Comparison of ENCODE assay signal across 8 cellular contexts in the genomic region with DNA sequence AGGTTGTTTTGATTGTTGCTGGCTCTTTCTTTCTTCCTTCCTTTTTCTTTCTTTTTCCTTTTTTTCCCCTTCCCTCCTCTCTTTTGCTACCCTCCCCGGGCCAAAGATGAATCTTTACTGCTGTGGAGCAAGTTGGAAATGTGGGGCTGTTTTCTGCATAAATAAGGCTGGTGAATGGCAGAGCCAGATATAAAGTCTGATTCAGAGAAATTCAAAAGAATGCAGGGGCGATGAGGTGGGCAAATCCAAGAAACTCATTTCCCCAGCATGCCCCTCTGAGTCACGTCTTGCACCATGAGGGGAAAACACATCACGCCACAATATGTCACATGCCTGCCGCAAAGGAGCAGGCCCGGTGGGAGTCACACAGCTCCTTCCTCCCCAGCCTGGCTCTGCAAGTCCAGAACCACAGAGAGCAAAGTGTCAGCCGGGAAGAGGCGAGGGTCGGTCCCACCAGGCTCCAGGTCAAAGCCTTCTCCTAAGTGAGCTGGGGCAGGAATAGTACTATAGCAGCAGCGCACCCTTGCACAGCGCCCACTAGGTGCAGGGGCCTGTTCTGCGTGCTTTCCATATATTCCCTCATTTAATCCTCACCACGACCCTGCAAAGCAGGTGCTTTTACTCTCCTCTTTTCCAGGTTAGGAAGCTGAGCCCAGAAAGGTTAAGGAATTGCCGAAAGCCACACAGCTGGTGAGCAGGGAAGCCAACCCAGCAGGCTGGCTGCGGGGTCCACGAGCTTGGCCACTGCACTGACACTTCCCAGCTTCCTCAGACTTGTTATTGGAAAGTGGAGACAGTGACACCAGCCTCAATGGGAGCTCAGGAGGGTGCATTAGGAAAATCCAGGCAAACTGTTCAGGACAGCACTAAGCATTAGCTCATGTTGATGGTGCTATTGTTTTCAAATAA.
DNase-seq lines count a peak whose midpoint lies in the region; ATAC-seq and TF ChIP-seq lines count a peak whose summit lies in the region.

No MANE protein-coding gene starts in this region.

- no peaks in the 10 kb centered on the region for H3K9me3 Mint-ChIP-seq in activated B cell treated with CpG ODN at 0.5 μM for 24 hours
- no peaks in the 10 kb centered on the region for H3K9me3 Mint-ChIP-seq in central memory CD8-positive, alpha-beta T cell

- CTCF ChIA-PET in A673 (lab: Charles Lee) (no interaction called here), activated B cell treated with CpG ODN at 0.5 μM for 24 hours (lab: Charles Lee) (interaction anchor here (1.1 kb wide), 1 partner anchor 9 kb away, joined by 3 read pairs; no protein-coding TSS in a partner anchor)

- H3K27me3 Mint-ChIP-seq in activated B cell treated with CpG ODN at 0.5 μM for 24 hours, result peaks cover 52% of the 10 kb centered on the region
- H3K27me3 Mint-ChIP-seq in central memory CD8-positive, alpha-beta T cell, result no peaks in the 10 kb centered on the region

- no peaks in the 10 kb centered on the region for H3K27me3 ChIP-seq in A673 (replicated peaks; ENCODE audit: insufficient read depth, low read depth, low read length, poor library complexity)

- TSS peak; percentile 92 for BruUV-seq in A673 (replicated peaks; lab: Mats Ljungman, UMichigan)

- H3K4me3 ChIP-seq in A673 (ENCODE audit: low read depth, low read length, poor library complexity, severe bottlenecking), result peak overlapping the region; percentile 51

- no peaks in the 10 kb centered on the region for H3K9me3 ChIP-seq in A673 (ENCODE audit: low read depth, low read length, poor library complexity, severe bottlenecking)

- peak overlapping the region; percentile 87 for H3K4me3 Mint-ChIP-seq in activated B cell treated with CpG ODN at 0.5 μM for 24 hours
- H3K4me3 Mint-ChIP-seq in central memory CD8-positive, alpha-beta T cell, result peak overlapping the region; percentile 91

- ATAC-seq in GM18868 (IDR thresholded peaks at IDR 0.05; ENCODE audit: unreplicated experiment) (peak; percentile 36), activated B cell treated with CpG ODN at 0.5 μM for 24 hours (ENCODE audit: low read depth) (peak; percentile 64)
- peak; percentile 70 for ATAC-seq in central memory CD8-positive, alpha-beta T cell (replicated peaks; ENCODE audit: extremely low read depth, poor library complexity, severe bottlenecking)

- TF ChIP-seq CTCF in A673 (conservative IDR thresholded peaks at IDR 0.05; ENCODE audit: low read depth, low read length) (peak; percentile 92), activated B cell treated with CpG ODN at 0.5 μM for 24 hours (IDR thresholded peaks at IDR 0.05) (no peak)

- DNase-seq in A673 (ENCODE audit: low spot score), result peak; percentile 84
- DNase-seq in NCI-H2029 treated with DMSO at 0.1 percent for 48 hours (lab: John Stamatoyannopoulos, UW), result peak; percentile 5
- DNase-seq in activated B cell treated with CpG ODN at 0.5 μM for 24 hours, result no peak
- peak in 1 of 2 donors; percentile 37 for DNase-seq in central memory CD8-positive, alpha-beta T cell (ENCODE audit: low spot score in 2 of 2)
- DNase-seq in kidney glomerular epithelial cell (lab: John Stamatoyannopoulos, UW), result peak; percentile 69
- peak; percentile 60 to 66 for DNase-seq in stimulated activated CD4-positive, alpha-beta T cell treated with anti-CD3 and anti-CD28 coated beads, Interleukin-15, amount 100 ng/mL, for 48 hours (ENCODE audit: low read depth in 2 of 2)
- no peak for DNase-seq in NCI-H1930 (lab: John Stamatoyannopoulos, UW)

- peak overlapping the region; percentile 80 for H3K27ac Mint-ChIP-seq in activated B cell treated with CpG ODN at 0.5 μM for 24 hours
- H3K27ac Mint-ChIP-seq in central memory CD8-positive, alpha-beta T cell (ENCODE audit: low read depth), result peak overlapping the region; percentile 97

- H3K27ac ChIP-seq in A673 (ENCODE audit: low read depth, low read length, poor library complexity, severe bottlenecking), result peak overlapping the region; percentile 80

- intact Hi-C loops in A673 (cut with micrococcal nuclease; ENCODE audit: unreplicated experiment) (loop anchor here (1.0 to 10.0 kb wide), 3 partner anchors 93 to 927 kb away; partner anchors contain the start of gene ZMIZ1), activated B cell treated with CpG ODN at 0.5 μM for 24 hours (cut with micrococcal nuclease) (loop anchor here (1.0 to 10.0 kb wide), 6 partner anchors 18 to 930 kb away; partner anchors contain the start of genes PPIF and ZMIZ1)

- POLR2A ChIA-PET in A673 (lab: Charles Lee; ENCODE audit: low non-redundant PET) (interaction anchor here (0.7 to 1.2 kb wide), 2 partner anchors 13 to 39 kb away, joined by 14 to 16 read pairs; no protein-coding TSS in a partner anchor), activated B cell treated with CpG ODN at 0.5 μM for 24 hours (lab: Charles Lee) (interaction anchor here (0.6 kb wide), 1 partner anchor 343 kb away, joined by 6 read pairs; no protein-coding TSS in a partner anchor)

- peaks cover 20% of the 10 kb centered on the region for H3K4me1 ChIP-seq in A673 (ENCODE audit: insufficient read depth, low read length, poor library complexity, severe bottlenecking)

- H3K4me1 Mint-ChIP-seq in activated B cell treated with CpG ODN at 0.5 μM for 24 hours, result peaks cover 14% of the 10 kb centered on the region
- peaks cover 9% of the 10 kb centered on the region for H3K4me1 Mint-ChIP-seq in central memory CD8-positive, alpha-beta T cell

- no peaks in the 10 kb centered on the region for H3K36me3 ChIP-seq in A673 (ENCODE audit: insufficient read depth, low read length, poor library complexity, severe bottlenecking)

- H3K36me3 Mint-ChIP-seq in activated B cell treated with CpG ODN at 0.5 μM for 24 hours (ENCODE audit: low read depth), result no peaks in the 10 kb centered on the region
- peaks cover 6% of the 10 kb centered on the region for H3K36me3 Mint-ChIP-seq in central memory CD8-positive, alpha-beta T cell (ENCODE audit: insufficient read depth)

Comparison
In these comparisons a context has a peak if more than half of its experiments do, and no peak if none do; other contexts are left out.
1. DNase-seq: peak in A673 (single experiment), NCI-H2029 treated with DMSO at 0.1 percent for 48 hours (single experiment), kidney glomerular epithelial cell (single experiment) and stimulated activated CD4-positive, alpha-beta T cell treated with anti-CD3 and anti-CD28 coated beads, Interleukin-15, amount 100 ng/mL, for 48 hours (2 of 2); none in activated B cell treated with CpG ODN at 0.5 μM for 24 hours (single experiment) and NCI-H1930 (0 of 2).
2. Peak in every context shown above with its lines, with median percentiles within 50 percentile points of each other: ATAC-seq.